In the genomic region with DNA sequence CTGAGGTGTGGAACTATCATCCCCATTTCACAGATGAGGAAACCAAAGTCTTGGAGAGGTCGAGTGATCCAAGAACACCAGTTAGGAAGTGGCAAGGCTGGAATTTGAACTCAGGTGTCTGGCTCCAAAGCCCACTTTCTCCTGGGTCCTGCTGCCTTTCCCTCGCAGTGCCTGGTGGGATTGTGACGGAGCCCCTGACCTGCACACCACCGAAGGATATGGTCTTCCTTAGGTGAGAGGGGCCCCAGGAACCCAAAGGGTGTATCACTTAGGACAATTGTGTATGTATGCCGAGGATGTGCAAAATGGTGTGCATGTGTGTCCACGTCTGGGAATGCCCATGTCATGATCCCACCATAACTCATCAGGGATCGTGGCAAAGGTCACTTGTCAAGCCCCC, we compare ENCODE assay signal across 17 cellular contexts.
"Had no signal": no experiment of that assay in that cellular context is flagged by ENCODE, and none has a peak within 500 bp of the region (broad histone marks: within the 10 kb centered on the region; RNA-seq: fewer than 3 reads in every experiment).

No MANE protein-coding gene starts in this region.

- H3K27me3 ChIP-seq: neutrophil, pancreas, thyroid gland had no signal

- H3K36me3 ChIP-seq: neutrophil, pancreas, sigmoid colon, stomach, thyroid gland had no signal

- ATAC-seq: effector memory CD8-positive, alpha-beta T cell; mucosa of descending colon; natural killer cell treated with Interleukin-12 subunit alpha and Interleukin-12 subunit beta and Interleukin-15 and Interleukin-18, amount 100 ng/mL, for 72 hours; pancreas; stimulated activated effector memory CD8-positive, alpha-beta T cell treated with anti-CD3 and anti-CD28 coated beads, Interleukin-12 subunit alpha, Interleukin-12 subunit beta, amount 100 ng/mL, for 72 hours had no signal

- H3K9me3 ChIP-seq: mucosa of descending colon, neutrophil, pancreas, sigmoid colon, stomach, thyroid gland had no signal

- H3K4me1 ChIP-seq: pancreas, sigmoid colon, stomach, thyroid gland had no signal

- H3K4me3 ChIP-seq: mucosa of descending colon, pancreas, sigmoid colon, stomach, thyroid gland had no signal

- DNase-seq: cortex of kidney; effector memory CD8-positive, alpha-beta T cell; erythroblast; mesenchymal stem cell; mucosa of descending colon; naive B cell; pancreas; sigmoid colon; stimulated activated CD4-positive, alpha-beta T cell treated with anti-CD3 and anti-CD28 coated beads, Interleukin-2, amount 100 ng/mL, for 24 hours; stimulated activated CD4-positive, alpha-beta T cell treated with anti-CD3 and anti-CD28 coated beads, Interleukin-4, amount 100 ng/mL, for 24 hours; stimulated activated naive CD4-positive, alpha-beta T cell treated with Interleukin-2 at 50 U/mL for 16 hours; thyroid gland; trophoblast cell had no signal

- H3K27ac ChIP-seq: neutrophil, pancreas, sigmoid colon, stomach, thyroid gland had no signal
